In the genomic region with DNA sequence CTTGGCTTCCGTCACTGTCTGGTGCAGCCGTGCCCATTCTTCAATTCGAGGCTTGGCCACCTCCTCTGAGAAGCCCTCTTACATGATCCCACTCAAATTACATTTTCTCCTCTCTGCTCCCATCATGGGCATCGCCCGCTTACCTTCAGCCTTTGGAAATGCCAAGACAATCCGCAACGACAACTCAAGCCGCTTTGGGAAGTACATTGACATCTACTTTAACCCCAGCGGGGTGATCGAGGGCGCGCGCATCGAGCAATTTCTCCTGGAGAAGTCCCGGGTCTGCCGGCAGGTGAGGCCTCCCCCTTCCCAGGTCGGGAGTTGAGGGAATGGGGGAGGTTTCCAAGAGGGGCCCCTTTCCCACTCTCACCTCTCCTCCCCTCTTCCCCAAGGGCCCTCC, we compare ENCODE assay signal across 1 cellular context.
TF ChIP-seq lines count a peak whose summit lies in the region.

No MANE protein-coding gene starts in this region.

TF ChIP-seq in GM23338, 12 proteins besides CTCF, POLR2A, EP300 and RAD21 (continued from another document):
- TF ChIP-seq, protein P1, sequence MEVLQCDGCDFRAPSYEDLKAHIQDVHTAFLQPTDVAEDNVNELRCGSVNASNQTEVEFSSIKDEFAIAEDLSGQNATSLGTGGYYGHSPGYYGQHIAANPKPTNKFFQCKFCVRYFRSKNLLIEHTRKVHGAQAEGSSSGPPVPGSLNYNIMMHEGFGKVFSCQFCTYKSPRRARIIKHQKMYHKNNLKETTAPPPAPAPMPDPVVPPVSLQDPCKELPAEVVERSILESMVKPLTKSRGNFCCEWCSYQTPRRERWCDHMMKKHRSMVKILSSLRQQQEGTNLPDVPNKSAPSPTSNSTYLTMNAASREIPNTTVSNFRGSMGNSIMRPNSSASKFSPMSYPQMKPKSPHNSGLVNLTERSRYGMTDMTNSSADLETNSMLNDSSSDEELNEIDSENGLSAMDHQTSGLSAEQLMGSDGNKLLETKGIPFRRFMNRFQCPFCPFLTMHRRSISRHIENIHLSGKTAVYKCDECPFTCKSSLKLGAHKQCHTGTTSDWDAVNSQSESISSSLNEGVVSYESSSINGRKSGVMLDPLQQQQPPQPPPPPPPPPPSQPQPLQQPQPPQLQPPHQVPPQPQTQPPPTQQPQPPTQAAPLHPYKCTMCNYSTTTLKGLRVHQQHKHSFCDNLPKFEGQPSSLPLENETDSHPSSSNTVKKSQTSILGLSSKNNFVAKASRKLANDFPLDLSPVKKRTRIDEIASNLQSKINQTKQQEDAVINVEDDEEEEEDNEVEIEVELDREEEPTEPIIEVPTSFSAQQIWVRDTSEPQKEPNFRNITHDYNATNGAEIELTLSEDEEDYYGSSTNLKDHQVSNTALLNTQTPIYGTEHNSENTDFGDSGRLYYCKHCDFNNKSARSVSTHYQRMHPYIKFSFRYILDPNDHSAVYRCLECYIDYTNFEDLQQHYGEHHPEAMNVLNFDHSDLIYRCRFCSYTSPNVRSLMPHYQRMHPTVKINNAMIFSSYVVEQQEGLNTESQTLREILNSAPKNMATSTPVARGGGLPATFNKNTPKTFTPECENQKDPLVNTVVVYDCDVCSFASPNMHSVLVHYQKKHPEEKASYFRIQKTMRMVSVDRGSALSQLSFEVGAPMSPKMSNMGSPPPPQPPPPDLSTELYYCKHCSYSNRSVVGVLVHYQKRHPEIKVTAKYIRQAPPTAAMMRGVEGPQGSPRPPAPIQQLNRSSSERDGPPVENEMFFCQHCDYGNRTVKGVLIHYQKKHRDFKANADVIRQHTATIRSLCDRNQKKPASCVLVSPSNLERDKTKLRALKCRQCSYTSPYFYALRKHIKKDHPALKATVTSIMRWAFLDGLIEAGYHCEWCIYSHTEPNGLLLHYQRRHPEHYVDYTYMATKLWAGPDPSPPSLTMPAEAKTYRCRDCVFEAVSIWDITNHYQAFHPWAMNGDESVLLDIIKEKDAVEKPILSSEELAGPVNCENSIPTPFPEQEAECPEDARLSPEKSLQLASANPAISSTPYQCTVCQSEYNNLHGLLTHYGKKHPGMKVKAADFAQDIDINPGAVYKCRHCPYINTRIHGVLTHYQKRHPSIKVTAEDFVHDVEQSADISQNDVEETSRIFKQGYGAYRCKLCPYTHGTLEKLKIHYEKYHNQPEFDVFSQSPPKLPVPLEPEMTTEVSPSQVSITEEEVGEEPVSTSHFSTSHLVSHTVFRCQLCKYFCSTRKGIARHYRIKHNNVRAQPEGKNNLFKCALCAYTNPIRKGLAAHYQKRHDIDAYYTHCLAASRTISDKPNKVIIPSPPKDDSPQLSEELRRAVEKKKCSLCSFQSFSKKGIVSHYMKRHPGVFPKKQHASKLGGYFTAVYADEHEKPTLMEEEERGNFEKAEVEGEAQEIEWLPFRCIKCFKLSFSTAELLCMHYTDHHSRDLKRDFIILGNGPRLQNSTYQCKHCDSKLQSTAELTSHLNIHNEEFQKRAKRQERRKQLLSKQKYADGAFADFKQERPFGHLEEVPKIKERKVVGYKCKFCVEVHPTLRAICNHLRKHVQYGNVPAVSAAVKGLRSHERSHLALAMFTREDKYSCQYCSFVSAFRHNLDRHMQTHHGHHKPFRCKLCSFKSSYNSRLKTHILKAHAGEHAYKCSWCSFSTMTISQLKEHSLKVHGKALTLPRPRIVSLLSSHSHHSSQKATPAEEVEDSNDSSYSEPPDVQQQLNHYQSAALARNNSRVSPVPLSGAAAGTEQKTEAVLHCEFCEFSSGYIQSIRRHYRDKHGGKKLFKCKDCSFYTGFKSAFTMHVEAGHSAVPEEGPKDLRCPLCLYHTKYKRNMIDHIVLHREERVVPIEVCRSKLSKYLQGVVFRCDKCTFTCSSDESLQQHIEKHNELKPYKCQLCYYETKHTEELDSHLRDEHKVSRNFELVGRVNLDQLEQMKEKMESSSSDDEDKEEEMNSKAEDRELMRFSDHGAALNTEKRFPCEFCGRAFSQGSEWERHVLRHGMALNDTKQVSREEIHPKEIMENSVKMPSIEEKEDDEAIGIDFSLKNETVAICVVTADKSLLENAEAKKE (CRISPR knock-in tag; IDR thresholded peaks at IDR 0.05), result no peak
- no peak for TF ChIP-seq STAT1 (IDR thresholded peaks at IDR 0.05; ENCODE audit: unreplicated experiment)
- no peak for TF ChIP-seq EZH2phosphoT487 (IDR thresholded peaks at IDR 0.05; ENCODE audit: unreplicated experiment)
- no peak for TF ChIP-seq CREB1 (CRISPR knock-in tag; IDR thresholded peaks at IDR 0.05; ENCODE audit: low read depth)
- no peak for TF ChIP-seq EZH2 (IDR thresholded peaks at IDR 0.05; ENCODE audit: low read depth, unreplicated experiment)
- TF ChIP-seq JUNB (IDR thresholded peaks at IDR 0.05; ENCODE audit: unreplicated experiment), result no peak
TF ChIP-seq in GM23338: peak in this region for 0.
